17 cellular contexts compared by ENCODE assay signal in the genomic region with DNA sequence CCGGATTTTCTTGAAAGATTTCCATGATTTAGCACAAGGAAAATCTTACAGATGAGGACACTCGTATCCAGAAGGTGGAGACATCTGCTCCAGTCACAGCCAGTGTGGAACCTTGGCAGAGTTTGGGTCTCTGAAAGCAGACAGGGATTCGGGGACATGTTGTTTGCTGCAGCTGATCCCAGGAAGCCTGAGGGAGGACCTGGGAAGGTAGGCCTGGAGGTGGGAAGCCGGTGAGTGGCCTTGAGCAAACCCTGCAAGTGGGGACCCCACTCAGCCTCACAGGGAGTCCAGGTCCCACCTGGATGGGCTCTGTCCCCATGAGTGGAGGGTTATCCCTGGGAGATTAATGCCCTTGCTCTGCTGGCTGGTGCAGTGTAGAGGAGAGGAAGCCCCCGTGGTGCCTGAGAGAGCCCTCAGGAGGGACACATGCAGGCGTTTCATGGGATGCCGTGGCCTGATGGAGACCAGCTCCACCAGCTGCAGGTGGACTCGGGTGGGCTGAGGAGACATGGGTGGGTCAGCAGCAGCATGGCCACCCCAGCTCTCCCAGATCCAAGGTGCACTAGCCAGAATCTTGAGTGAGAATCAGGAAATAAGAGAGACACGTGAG. TPM values are rescaled to one million over a fixed set of nuclear protein-coding genes. Genes with fewer than 3 reads are reported as not detected.
"Had no signal": no experiment of that assay in that cellular context is flagged by ENCODE, and none has a peak within 500 bp of the region (broad histone marks: within the 10 kb centered on the region; RNA-seq: fewer than 3 reads in every experiment).

No MANE protein-coding gene starts in this region.

- H3K27me3 ChIP-seq: thyroid gland had no signal

- H3K27me3 Mint-ChIP-seq: central memory CD8-positive, alpha-beta T cell; T-helper 17 cell had no signal

- H3K4me3 Mint-ChIP-seq: central memory CD8-positive, alpha-beta T cell; T-helper 17 cell had no signal

- H3K4me1 ChIP-seq: psoas muscle, thyroid gland had no signal

- DNase-seq: activated CD4-positive, alpha-beta T cell treated with anti-CD3 and anti-CD28 coated beads, Interleukin-2, amount 50 U/mL, for 4 hours; activated gamma-delta T cell treated with Interleukin-2 at 50 U/mL for 16 hours; activated T-cell treated with anti-CD3 and anti-CD28 coated beads, Interleukin-2, amount 50 U/mL, for 1 hour; dermis blood vessel endothelial cell; hippocampal formation; kidney glomerular epithelial cell; naive B cell; psoas muscle; SHP77; stimulated activated CD4-positive, alpha-beta T cell treated with anti-CD3 and anti-CD28 coated beads, Interleukin-4, amount 100 ng/mL, for 24 hours; T-helper 17 cell; thyroid gland had no signal

- H3K27ac Mint-ChIP-seq: naive B cell, T-helper 17 cell had no signal

- H3K4me3 ChIP-seq: lung, psoas muscle, thyroid gland had no signal

- H3K27ac ChIP-seq: psoas muscle, thyroid gland had no signal

- ATAC-seq: psoas muscle, T-helper 17 cell had no signal

- H3K9me3 ChIP-seq: thyroid gland had no signal

RNA-seq across cellular contexts. Expression of gene LCN1, which starts 12.9 kb away (rescaled TPM):
- total RNA-seq: dermis blood vessel endothelial cell, glomerular endothelial cell, lung, T-helper 17 cell, thyroid gland had no signal
- polyA plus RNA-seq: adipose tissue, esophagus, lung, psoas muscle had no signal

RNA-seq across cellular contexts. Expression of gene OBP2A, which starts 37.6 kb away (rescaled TPM):
- total RNA-seq: dermis blood vessel endothelial cell, glomerular endothelial cell, lung, psoas muscle, T-helper 17 cell, thyroid gland had no signal
- polyA plus RNA-seq: adipose tissue, esophagus, psoas muscle had no signal

RNA-seq across cellular contexts. Expression of gene PAEP, which starts 53.2 kb away (rescaled TPM):
- total RNA-seq: dermis blood vessel endothelial cell, glomerular endothelial cell, psoas muscle, T-helper 17 cell, thyroid gland had no signal
- polyA plus RNA-seq: adipose tissue, esophagus, psoas muscle had no signal
